21 cellular contexts compared by ENCODE assay signal in the genomic region with DNA sequence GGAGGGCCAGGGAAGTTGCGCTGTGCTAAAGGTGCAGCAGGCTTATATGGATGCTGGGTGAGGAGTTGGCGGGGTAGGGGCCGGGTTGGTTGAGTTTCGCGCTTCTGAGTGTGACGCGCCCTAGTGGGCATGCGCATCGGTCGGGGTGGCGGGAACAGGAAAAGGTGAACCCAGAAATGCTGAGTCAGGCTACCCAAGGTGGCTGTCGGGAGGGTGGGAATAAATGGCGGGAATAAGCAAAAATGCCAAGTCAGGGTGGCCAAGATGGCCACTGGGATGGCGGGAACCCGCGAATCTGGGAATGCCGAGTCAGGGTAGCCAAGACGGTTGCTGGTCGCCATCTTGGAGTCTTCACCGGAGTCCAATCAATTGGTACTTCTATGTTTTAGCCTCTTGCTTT.
A peak's percentile ranks its signal among the peaks of the same experiment; 100 is the strongest.
DNase-seq lines count a peak whose midpoint lies in the region; ATAC-seq, FAIRE-seq and TF ChIP-seq lines count a peak whose summit lies in the region.
"Had no signal": no experiment of that assay in that cellular context is flagged by ENCODE, and none has a peak within 500 bp of the region (broad histone marks: within the 10 kb centered on the region; RNA-seq: fewer than 3 reads in every experiment).

No MANE protein-coding gene starts in this region.

- TF ChIP-seq CTCF in HepG2 (CRISPR knock-in tag; IDR thresholded peaks at IDR 0.05) (no peak), right lobe of liver (IDR thresholded peaks at IDR 0.05) (no peak), K562 (IDR thresholded peaks at IDR 0.05 in 2 of 3, conservative IDR thresholded peaks at IDR 0.05 in 1 of 3; ENCODE audit: insufficient read depth in 2 of 3, low read depth in 1 of 3, low read length in 3 of 3) (no peak), testis (IDR thresholded peaks at IDR 0.05) (no peak)

- H3K4me2 ChIP-seq in HepG2 (ENCODE audit: low read depth, low read length) (no peak overlapping the region), K562 (ENCODE audit: insufficient read depth, low read length) (no peak overlapping the region)
- H3K4me2 ChIP-seq: GM23338 had no signal

- FAIRE-seq in HepG2 (lab: Jason Lieb, UNC): no peak
- FAIRE-seq in K562 (lab: Jason Lieb, UNC): no peak
- FAIRE-seq: GM12878, GM19239, H54 had no signal

- H3K4me1 ChIP-seq in HepG2 (ENCODE audit: insufficient read depth, low read length): no peaks in the 10 kb centered on the region
- no peaks in the 10 kb centered on the region for H3K4me1 ChIP-seq in right lobe of liver
- H3K4me1 ChIP-seq in K562 (replicated peaks in 1 of 2; ENCODE audit: control insufficient read depth in 2 of 2, insufficient read depth in 2 of 2, low read length in 2 of 2): no peaks in the 10 kb centered on the region
- no peaks in the 10 kb centered on the region for H3K4me1 ChIP-seq in testis
- H3K4me1 ChIP-seq: HAP-1 had no signal

- H3K9me1 ChIP-seq in K562 (ENCODE audit: control insufficient read depth, insufficient read depth, low read length): no peaks in the 10 kb centered on the region

- POLR2A ChIA-PET in HepG2 (lab: Yijun Ruan, JAX) (no interaction called here), K562 (lab: Yijun Ruan, JAX) (no interaction called here)

- intact Hi-C loops in HepG2 (cut with micrococcal nuclease; ENCODE audit: unreplicated experiment): no loop called here
- intact Hi-C loops in right lobe of liver (cut with DNase I): no loop called here
- intact Hi-C loops in K562 (cut with micrococcal nuclease): loop anchor here (5.0 kb wide), 1 partner anchor 198 kb away; no protein-coding TSS in a partner anchor
- intact Hi-C loops in testis (cut with DNase I; ENCODE audit: low total_unique reads): no loop called here

- H3K27ac ChIP-seq in HepG2 (ENCODE audit: extremely low read length, insufficient read depth, low read length) (no peak overlapping the region), right lobe of liver (no peak overlapping the region), K562 (ENCODE audit: extremely low read depth, low read depth, low read length) (no peak overlapping the region), testis (no peak overlapping the region)

- TF ChIP-seq POLR2A in HepG2 (IDR thresholded peaks at IDR 0.05; ENCODE audit: insufficient read depth in 1 of 2, low read depth in 2 of 2, low read length in 2 of 2) (no peak), right lobe of liver (IDR thresholded peaks at IDR 0.05) (no peak), K562 (conservative IDR thresholded peaks at IDR 0.05) (no peak), testis (IDR thresholded peaks at IDR 0.05) (no peak)

- CTCF ChIA-PET in HepG2 (lab: Yijun Ruan, JAX; ENCODE audit: low intra/inter-chr PET ratio, low total read pairs): no interaction called here
- CTCF ChIA-PET in K562 (lab: Yijun Ruan, JAX; ENCODE audit: low intra/inter-chr PET ratio): no interaction called here

- TF ChIP-seq RAD21 in HepG2 (CRISPR knock-in tag; IDR thresholded peaks at IDR 0.05): no peak
- TF ChIP-seq RAD21 in K562 (CRISPR knock-in tag; conservative IDR thresholded peaks at IDR 0.05 in 1 of 2, IDR thresholded peaks at IDR 0.05 in 1 of 2): no peak

- BruUV-seq in HepG2 (replicated peaks; lab: Mats Ljungman, UMichigan) (no TSS peak), K562 (replicated peaks; lab: Mats Ljungman, UMichigan) (no TSS peak)

- H3K9ac ChIP-seq in HepG2 (ENCODE audit: insufficient read depth, low read depth, low read length) (no peak overlapping the region), K562 (ENCODE audit: insufficient read depth in 1 of 2, low read depth in 2 of 2, low read length in 2 of 2) (no peak overlapping the region)

- in situ Hi-C loops in HepG2 (cut with HindIII; ENCODE audit: extremely low pct_ligation_motif_present, low pct_unique_long_range_greater_than_20kb): no loop called here
- in situ Hi-C loops in K562 (cut with MboI): no loop called here

- TF ChIP-seq EP300 in HepG2 (IDR thresholded peaks at IDR 0.05; ENCODE audit: low read depth in 2 of 2, low read length in 2 of 2) (no peak), HepG2 (CRISPR knock-in tag; IDR thresholded peaks at IDR 0.05; ENCODE audit: borderline replicate concordance) (no peak), K562 (IDR thresholded peaks at IDR 0.05; ENCODE audit: low read length) (no peak)

- H2AFZ ChIP-seq in HepG2 (ENCODE audit: low read length) (no peak overlapping the region), K562 (ENCODE audit: low read depth, low read length) (no peak overlapping the region)
- H2AFZ ChIP-seq: GM23338 had no signal

- no peak for DNase-seq in HepG2 (ENCODE audit: low spot score)
- DNase-seq in right lobe of liver: no peak
- no peak for DNase-seq in K562 (ENCODE audit: extremely low read depth in 1 of 4, low spot score in 3 of 4)
- DNase-seq in testis: peak; percentile 24
- no peak for DNase-seq in NCI-H1092 (lab: John Stamatoyannopoulos, UW)
- DNase-seq: 8988T; C1 segment of cervical spinal cord; Calu3; CD4-positive, alpha-beta memory T cell; COR-L47; DMS153; DND-41; EL; GDM1; HFFc6 had no signal

- no peak for ATAC-seq in HepG2
- ATAC-seq in right lobe of liver: no peak
- ATAC-seq in K562: no peak
- no peak for ATAC-seq in HG02884 (IDR thresholded peaks at IDR 0.05; ENCODE audit: unreplicated experiment)
- ATAC-seq: GM12878, GM23338 had no signal

- H3K79me2 ChIP-seq in HepG2 (ENCODE audit: insufficient read depth, low read length) (no peaks in the 10 kb centered on the region), K562 (ENCODE audit: control insufficient read depth, insufficient read depth, low read length) (peaks cover 3% of the 10 kb centered on the region; the same call in 2 of the 3 replicates)

- no peaks in the 10 kb centered on the region; a peak in 1 of 5 replicates for H3K36me3 ChIP-seq in HepG2 (replicated peaks in 1 of 2; ENCODE audit: control insufficient read depth in 1 of 2, insufficient read depth in 2 of 2, low read length in 2 of 2)
- no peaks in the 10 kb centered on the region for H3K36me3 ChIP-seq in right lobe of liver
- H3K36me3 ChIP-seq in K562 (ENCODE audit: control insufficient read depth, insufficient read depth, low read length): no peaks in the 10 kb centered on the region
- H3K36me3 ChIP-seq in testis (ENCODE audit: low read depth, missing control alignments): no peaks in the 10 kb centered on the region
- H3K36me3 ChIP-seq: HAP-1 had no signal

- H3K4me3 ChIP-seq in HepG2 (replicated peaks in 1 of 3; ENCODE audit: insufficient read depth in 1 of 3, low read depth in 2 of 3, low read length in 3 of 3): no peak overlapping the region
- H3K4me3 ChIP-seq in right lobe of liver: no peak overlapping the region
- H3K4me3 ChIP-seq in K562: no peak overlapping the region
- peak overlapping the region in 1 of 2 donors; percentile 12 for H3K4me3 ChIP-seq in testis
- H3K4me3 ChIP-seq: GM12878, GM23338, HAP-1 had no signal

- H4K20me1 ChIP-seq in HepG2 (ENCODE audit: insufficient read depth, low read length): no peaks in the 10 kb centered on the region
- H4K20me1 ChIP-seq in K562 (replicated peaks; ENCODE audit: control insufficient read depth, insufficient read depth, low read length): no peaks in the 10 kb centered on the region

- WGBS in HepG2 (ENCODE audit: low lambda C conversion rate): 67% methylated on average over 20 of the region's 20 CpGs
- WGBS in right lobe of liver (ENCODE audit: insufficient coverage, low coverage, low lambda C conversion rate, missing lambda C conversion rate): 87% methylated on average over 12 of the region's 20 CpGs
- 80% methylated on average over 19 of the region's 20 CpGs for WGBS in K562 (ENCODE audit: insufficient coverage, low coverage, missing lambda C conversion rate)
- WGBS in testis, 2 donors: 80 to 83% methylated on average over 20 of the region's 20 CpGs

- H3K27me3 ChIP-seq in HepG2 (ENCODE audit: control insufficient read depth in 1 of 2, insufficient read depth in 2 of 2, low read length in 2 of 2) (no peaks in the 10 kb centered on the region), right lobe of liver (no peaks in the 10 kb centered on the region), K562 (ENCODE audit: control insufficient read depth in 2 of 2, insufficient read depth in 2 of 2, low read length in 2 of 2) (no peaks in the 10 kb centered on the region), testis (no peaks in the 10 kb centered on the region)

- peaks cover 77% of the 10 kb centered on the region for H3K9me3 ChIP-seq in HepG2 (ENCODE audit: low read length)
- no peaks in the 10 kb centered on the region for H3K9me3 ChIP-seq in right lobe of liver
- peaks cover 5% of the 10 kb centered on the region for H3K9me3 ChIP-seq in K562 (replicated peaks; ENCODE audit: control insufficient read depth, insufficient read depth, low read depth, low read length)
- H3K9me3 ChIP-seq in testis: no peaks in the 10 kb centered on the region
- H3K9me3 ChIP-seq: HAP-1 had no signal

TF ChIP-seq in HepG2, 621 proteins besides CTCF, POLR2A, EP300 and RAD21 (continues in another document):
- TF ChIP-seq, protein P1, sequence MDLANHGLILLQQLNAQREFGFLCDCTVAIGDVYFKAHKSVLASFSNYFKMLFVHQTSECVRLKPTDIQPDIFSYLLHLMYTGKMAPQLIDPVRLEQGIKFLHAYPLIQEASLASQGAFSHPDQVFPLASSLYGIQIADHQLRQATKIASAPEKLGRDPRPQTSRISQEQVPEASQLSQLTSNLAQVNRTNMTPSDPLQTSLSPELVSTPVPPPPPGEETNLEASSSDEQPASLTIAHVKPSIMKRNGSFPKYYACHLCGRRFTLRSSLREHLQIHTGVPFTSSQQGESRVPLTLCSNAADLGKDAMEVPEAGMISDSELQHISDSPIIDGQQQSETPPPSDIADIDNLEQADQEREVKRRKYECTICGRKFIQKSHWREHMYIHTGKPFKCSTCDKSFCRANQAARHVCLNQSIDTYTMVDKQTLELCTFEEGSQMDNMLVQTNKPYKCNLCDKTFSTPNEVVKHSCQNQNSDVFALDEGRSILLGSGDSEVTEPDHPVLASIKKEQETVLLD (CRISPR knock-in tag; IDR thresholded peaks at IDR 0.05; ENCODE audit: low read depth): no peak
- no peak for TF ChIP-seq ZNF530 (CRISPR knock-in tag; IDR thresholded peaks at IDR 0.05; ENCODE audit: low read depth)

TF ChIP-seq in K562, 482 proteins besides CTCF, POLR2A, EP300 and RAD21:
- TF ChIP-seq GTF2F1 (IDR thresholded peaks at IDR 0.05; ENCODE audit: low read depth, low read length): no peak
- TF ChIP-seq, protein P2, sequence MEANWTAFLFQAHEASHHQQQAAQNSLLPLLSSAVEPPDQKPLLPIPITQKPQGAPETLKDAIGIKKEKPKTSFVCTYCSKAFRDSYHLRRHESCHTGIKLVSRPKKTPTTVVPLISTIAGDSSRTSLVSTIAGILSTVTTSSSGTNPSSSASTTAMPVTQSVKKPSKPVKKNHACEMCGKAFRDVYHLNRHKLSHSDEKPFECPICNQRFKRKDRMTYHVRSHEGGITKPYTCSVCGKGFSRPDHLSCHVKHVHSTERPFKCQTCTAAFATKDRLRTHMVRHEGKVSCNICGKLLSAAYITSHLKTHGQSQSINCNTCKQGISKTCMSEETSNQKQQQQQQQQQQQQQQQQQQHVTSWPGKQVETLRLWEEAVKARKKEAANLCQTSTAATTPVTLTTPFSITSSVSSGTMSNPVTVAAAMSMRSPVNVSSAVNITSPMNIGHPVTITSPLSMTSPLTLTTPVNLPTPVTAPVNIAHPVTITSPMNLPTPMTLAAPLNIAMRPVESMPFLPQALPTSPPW (CRISPR knock-in tag; IDR thresholded peaks at IDR 0.05): no peak
- TF ChIP-seq ZNF316 (IDR thresholded peaks at IDR 0.05): peak; percentile 57; the same call in 1 of the 2 replicates
- peak; percentile 34; the same call in 1 of the 2 replicates for TF ChIP-seq C11orf30 (IDR thresholded peaks at IDR 0.05; ENCODE audit: low read depth)
